ENCODE assay signal across 1 cellular context in genomic region chr14:54681819-54682261, GRCh38.
A peak's percentile ranks its signal among the peaks of the same experiment; 100 is the strongest.
TF ChIP-seq lines count a peak whose summit lies in the region.

No MANE protein-coding gene starts in this region.

TF ChIP-seq in K562, 482 proteins besides CTCF, POLR2A, EP300 and RAD21 (continued from another document):
- TF ChIP-seq, protein P1, sequence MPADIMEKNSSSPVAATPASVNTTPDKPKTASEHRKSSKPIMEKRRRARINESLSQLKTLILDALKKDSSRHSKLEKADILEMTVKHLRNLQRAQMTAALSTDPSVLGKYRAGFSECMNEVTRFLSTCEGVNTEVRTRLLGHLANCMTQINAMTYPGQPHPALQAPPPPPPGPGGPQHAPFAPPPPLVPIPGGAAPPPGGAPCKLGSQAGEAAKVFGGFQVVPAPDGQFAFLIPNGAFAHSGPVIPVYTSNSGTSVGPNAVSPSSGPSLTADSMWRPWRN (IDR thresholded peaks at IDR 0.05; ENCODE audit: low read depth), result peak; percentile 59; the same call in 1 of the 2 replicates
- peak in 1 of 2 experiments; percentile 39; a peak in 1 of 4 replicates for TF ChIP-seq KDM1A (IDR thresholded peaks at IDR 0.05)
- peak; percentile 43; the same call in 1 of the 2 replicates for TF ChIP-seq PBX2 (CRISPR knock-in tag; IDR thresholded peaks at IDR 0.05; ENCODE audit: low read depth)
- peak; percentile 91 for TF ChIP-seq PBX2 (tag; conservative IDR thresholded peaks at IDR 0.05; ENCODE audit: low read depth)
- TF ChIP-seq CTBP1 (IDR thresholded peaks at IDR 0.05; ENCODE audit: borderline replicate concordance), result peak; percentile 71; the same call in 1 of the 2 replicates
- TF ChIP-seq NR2C1 (IDR thresholded peaks at IDR 0.05), result no peak
- TF ChIP-seq NR2C1 (tag; IDR thresholded peaks at IDR 0.05), result no peak
- TF ChIP-seq, protein P2, sequence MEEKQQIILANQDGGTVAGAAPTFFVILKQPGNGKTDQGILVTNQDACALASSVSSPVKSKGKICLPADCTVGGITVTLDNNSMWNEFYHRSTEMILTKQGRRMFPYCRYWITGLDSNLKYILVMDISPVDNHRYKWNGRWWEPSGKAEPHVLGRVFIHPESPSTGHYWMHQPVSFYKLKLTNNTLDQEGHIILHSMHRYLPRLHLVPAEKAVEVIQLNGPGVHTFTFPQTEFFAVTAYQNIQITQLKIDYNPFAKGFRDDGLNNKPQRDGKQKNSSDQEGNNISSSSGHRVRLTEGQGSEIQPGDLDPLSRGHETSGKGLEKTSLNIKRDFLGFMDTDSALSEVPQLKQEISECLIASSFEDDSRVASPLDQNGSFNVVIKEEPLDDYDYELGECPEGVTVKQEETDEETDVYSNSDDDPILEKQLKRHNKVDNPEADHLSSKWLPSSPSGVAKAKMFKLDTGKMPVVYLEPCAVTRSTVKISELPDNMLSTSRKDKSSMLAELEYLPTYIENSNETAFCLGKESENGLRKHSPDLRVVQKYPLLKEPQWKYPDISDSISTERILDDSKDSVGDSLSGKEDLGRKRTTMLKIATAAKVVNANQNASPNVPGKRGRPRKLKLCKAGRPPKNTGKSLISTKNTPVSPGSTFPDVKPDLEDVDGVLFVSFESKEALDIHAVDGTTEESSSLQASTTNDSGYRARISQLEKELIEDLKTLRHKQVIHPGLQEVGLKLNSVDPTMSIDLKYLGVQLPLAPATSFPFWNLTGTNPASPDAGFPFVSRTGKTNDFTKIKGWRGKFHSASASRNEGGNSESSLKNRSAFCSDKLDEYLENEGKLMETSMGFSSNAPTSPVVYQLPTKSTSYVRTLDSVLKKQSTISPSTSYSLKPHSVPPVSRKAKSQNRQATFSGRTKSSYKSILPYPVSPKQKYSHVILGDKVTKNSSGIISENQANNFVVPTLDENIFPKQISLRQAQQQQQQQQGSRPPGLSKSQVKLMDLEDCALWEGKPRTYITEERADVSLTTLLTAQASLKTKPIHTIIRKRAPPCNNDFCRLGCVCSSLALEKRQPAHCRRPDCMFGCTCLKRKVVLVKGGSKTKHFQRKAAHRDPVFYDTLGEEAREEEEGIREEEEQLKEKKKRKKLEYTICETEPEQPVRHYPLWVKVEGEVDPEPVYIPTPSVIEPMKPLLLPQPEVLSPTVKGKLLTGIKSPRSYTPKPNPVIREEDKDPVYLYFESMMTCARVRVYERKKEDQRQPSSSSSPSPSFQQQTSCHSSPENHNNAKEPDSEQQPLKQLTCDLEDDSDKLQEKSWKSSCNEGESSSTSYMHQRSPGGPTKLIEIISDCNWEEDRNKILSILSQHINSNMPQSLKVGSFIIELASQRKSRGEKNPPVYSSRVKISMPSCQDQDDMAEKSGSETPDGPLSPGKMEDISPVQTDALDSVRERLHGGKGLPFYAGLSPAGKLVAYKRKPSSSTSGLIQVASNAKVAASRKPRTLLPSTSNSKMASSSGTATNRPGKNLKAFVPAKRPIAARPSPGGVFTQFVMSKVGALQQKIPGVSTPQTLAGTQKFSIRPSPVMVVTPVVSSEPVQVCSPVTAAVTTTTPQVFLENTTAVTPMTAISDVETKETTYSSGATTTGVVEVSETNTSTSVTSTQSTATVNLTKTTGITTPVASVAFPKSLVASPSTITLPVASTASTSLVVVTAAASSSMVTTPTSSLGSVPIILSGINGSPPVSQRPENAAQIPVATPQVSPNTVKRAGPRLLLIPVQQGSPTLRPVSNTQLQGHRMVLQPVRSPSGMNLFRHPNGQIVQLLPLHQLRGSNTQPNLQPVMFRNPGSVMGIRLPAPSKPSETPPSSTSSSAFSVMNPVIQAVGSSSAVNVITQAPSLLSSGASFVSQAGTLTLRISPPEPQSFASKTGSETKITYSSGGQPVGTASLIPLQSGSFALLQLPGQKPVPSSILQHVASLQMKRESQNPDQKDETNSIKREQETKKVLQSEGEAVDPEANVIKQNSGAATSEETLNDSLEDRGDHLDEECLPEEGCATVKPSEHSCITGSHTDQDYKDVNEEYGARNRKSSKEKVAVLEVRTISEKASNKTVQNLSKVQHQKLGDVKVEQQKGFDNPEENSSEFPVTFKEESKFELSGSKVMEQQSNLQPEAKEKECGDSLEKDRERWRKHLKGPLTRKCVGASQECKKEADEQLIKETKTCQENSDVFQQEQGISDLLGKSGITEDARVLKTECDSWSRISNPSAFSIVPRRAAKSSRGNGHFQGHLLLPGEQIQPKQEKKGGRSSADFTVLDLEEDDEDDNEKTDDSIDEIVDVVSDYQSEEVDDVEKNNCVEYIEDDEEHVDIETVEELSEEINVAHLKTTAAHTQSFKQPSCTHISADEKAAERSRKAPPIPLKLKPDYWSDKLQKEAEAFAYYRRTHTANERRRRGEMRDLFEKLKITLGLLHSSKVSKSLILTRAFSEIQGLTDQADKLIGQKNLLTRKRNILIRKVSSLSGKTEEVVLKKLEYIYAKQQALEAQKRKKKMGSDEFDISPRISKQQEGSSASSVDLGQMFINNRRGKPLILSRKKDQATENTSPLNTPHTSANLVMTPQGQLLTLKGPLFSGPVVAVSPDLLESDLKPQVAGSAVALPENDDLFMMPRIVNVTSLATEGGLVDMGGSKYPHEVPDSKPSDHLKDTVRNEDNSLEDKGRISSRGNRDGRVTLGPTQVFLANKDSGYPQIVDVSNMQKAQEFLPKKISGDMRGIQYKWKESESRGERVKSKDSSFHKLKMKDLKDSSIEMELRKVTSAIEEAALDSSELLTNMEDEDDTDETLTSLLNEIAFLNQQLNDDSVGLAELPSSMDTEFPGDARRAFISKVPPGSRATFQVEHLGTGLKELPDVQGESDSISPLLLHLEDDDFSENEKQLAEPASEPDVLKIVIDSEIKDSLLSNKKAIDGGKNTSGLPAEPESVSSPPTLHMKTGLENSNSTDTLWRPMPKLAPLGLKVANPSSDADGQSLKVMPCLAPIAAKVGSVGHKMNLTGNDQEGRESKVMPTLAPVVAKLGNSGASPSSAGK (IDR thresholded peaks at IDR 0.05), result no peak
- 0 out of 2 replicates have a peak, but pooled peaks have one; percentile 13 for TF ChIP-seq GABPA (tag; conservative IDR thresholded peaks at IDR 0.05; ENCODE audit: low read depth)
- 0 out of 2 replicates have a peak, but pooled peaks have one; percentile 24 for TF ChIP-seq TEAD4 (IDR thresholded peaks at IDR 0.05; ENCODE audit: low read length)
- TF ChIP-seq TEAD4 (CRISPR knock-in tag; IDR thresholded peaks at IDR 0.05; ENCODE audit: borderline replicate concordance), result no peak
- TF ChIP-seq MEIS2 (IDR thresholded peaks at IDR 0.05; ENCODE audit: partially characterized antibody), result peak; percentile 98
TF ChIP-seq in K562: peak in this region for 13.
